8 cellular contexts compared by ENCODE assay signal in genomic region chr13:110615005-110615321, GRCh38. TPM values are rescaled to one million over a fixed set of nuclear protein-coding genes. Genes with fewer than 3 reads are reported as not detected.
DNase-seq lines count a peak whose midpoint lies in the region; ATAC-seq and TF ChIP-seq lines count a peak whose summit lies in the region.

No MANE protein-coding gene starts in this region.

- peak overlapping the region in 1 of 3 experiments; percentile 93; a peak in 2 of 7 replicates for H3K27ac Mint-ChIP-seq in H9
- peak overlapping the region; percentile 88 for H3K27ac Mint-ChIP-seq in activated CD4-positive, alpha-beta memory T cell treated with anti-CD3 and anti-CD28 coated beads for 36 hours

- no peak overlapping the region for H2AK5ac ChIP-seq in H9 (ENCODE audit: insufficient read length, low read length)

- no peak overlapping the region for H2BK120ac ChIP-seq in H9 (ENCODE audit: low read depth, low read length, poor library complexity, severe bottlenecking)

- no peak overlapping the region for H3K9ac ChIP-seq in H9 (ENCODE audit: extremely low read depth, insufficient read length, low read length)
- peak overlapping the region; percentile 65 to 95 (median 94) for H3K9ac ChIP-seq in skeletal muscle tissue (ENCODE audit: low read depth in 1 of 3, low read length in 3 of 3)

- no peak for TF ChIP-seq CTCF in H9 (conservative IDR thresholded peaks at IDR 0.05)
- no peak for TF ChIP-seq CTCF in left ventricle myocardium inferior (IDR thresholded peaks at IDR 0.05; ENCODE audit: borderline replicate concordance)

- peaks cover 2% of the 10 kb centered on the region for H4K20me1 ChIP-seq in H9 (ENCODE audit: control insufficient read depth, insufficient read depth, insufficient read length)

- H2BK20ac ChIP-seq in H9 (ENCODE audit: low read depth, low read length, poor library complexity, severe bottlenecking), result no peak overlapping the region

- peak overlapping the region; percentile 50 for H3K18ac ChIP-seq in H9 (ENCODE audit: insufficient read length, low read depth, low read length)

- H3K79me1 ChIP-seq in H9 (ENCODE audit: insufficient read depth, low read depth, low read length, poor library complexity, severe bottlenecking), result no peaks in the 10 kb centered on the region

- H3K56ac ChIP-seq in H9 (ENCODE audit: insufficient read length, low read depth, low read length), result no peak overlapping the region

- DNase-seq in H9 (no peak), left ventricle myocardium inferior (no peak), ecto neural progenitor cell (ENCODE audit: low spot score) (no peak), hepatic stellate cell (ENCODE audit: low spot score) (no peak)
- no peak for DNase-seq in activated CD4-positive, alpha-beta memory T cell treated with anti-CD3 and anti-CD28 coated beads for 36 hours
- no peak for DNase-seq in stimulated activated CD4-positive, alpha-beta T cell treated with anti-CD3 and anti-CD28 coated beads, Interleukin-1b, Interleukin-23, amount 100 ng/mL, for 48 hours

- H3K4me2 ChIP-seq in H9 (ENCODE audit: insufficient read depth, insufficient read length, low read length), result peak overlapping the region; percentile 3

- no peak overlapping the region for H2AFZ ChIP-seq in H9 (ENCODE audit: low read length)

- H3K27ac ChIP-seq in H9 (ENCODE audit: insufficient read length, low read depth, low read length) (no peak overlapping the region), left ventricle myocardium inferior (replicated peaks) (peak overlapping the region; percentile 97), skeletal muscle tissue (ENCODE audit: low read depth, low read length) (peak overlapping the region; percentile 88)

- peak overlapping the region; percentile 86 to 91 for H3K4me3 Mint-ChIP-seq in H9
- H3K4me3 Mint-ChIP-seq in activated CD4-positive, alpha-beta memory T cell treated with anti-CD3 and anti-CD28 coated beads for 36 hours, result peak overlapping the region; percentile 94

- peaks cover 7 to 12% of the 10 kb centered on the region in 2 experiments; a peak in 3 of 5 replicates for H3K9me3 Mint-ChIP-seq in H9
- H3K9me3 Mint-ChIP-seq in activated CD4-positive, alpha-beta memory T cell treated with anti-CD3 and anti-CD28 coated beads for 36 hours, result peaks cover 4% of the 10 kb centered on the region

- H3K79me2 ChIP-seq in H9 (ENCODE audit: insufficient read depth, low read length), result peaks cover 21% of the 10 kb centered on the region; the same call in 1 of the 2 replicates

- no peak overlapping the region for H3K23ac ChIP-seq in H9 (ENCODE audit: insufficient read length, low read depth, low read length)

- H3K4me1 Mint-ChIP-seq in H9, result peaks cover 41 to 46% of the 10 kb centered on the region in 2 experiments
- peaks cover 44% of the 10 kb centered on the region for H3K4me1 Mint-ChIP-seq in activated CD4-positive, alpha-beta memory T cell treated with anti-CD3 and anti-CD28 coated beads for 36 hours (ENCODE audit: low read depth)

- no peak overlapping the region for H2BK5ac ChIP-seq in H9 (ENCODE audit: insufficient read length, low read length)

- H4K91ac ChIP-seq in H9 (ENCODE audit: insufficient read length, low read depth, low read length), result no peak overlapping the region

- WGBS in H9 (ENCODE audit: extremely low coverage, insufficient read length, low lambda C conversion rate), result no CpG with 5 or more reads among the region's 11 CpGs

- intact Hi-C loops in activated CD4-positive, alpha-beta memory T cell treated with anti-CD3 and anti-CD28 coated beads for 36 hours (cut with micrococcal nuclease), result loop anchor here (1.0 to 10.0 kb wide), 5 partner anchors 53 to 828 kb away; partner anchors contain the start of genes IRS2 and RAB20
- intact Hi-C loops in left ventricle myocardium inferior (cut with micrococcal nuclease), result no loop called here

- no peak overlapping the region for H3T11ph ChIP-seq in H9 (ENCODE audit: low read length)

- no peak for ATAC-seq in HG03196 (IDR thresholded peaks at IDR 0.05; ENCODE audit: unreplicated experiment)

- H3K36me3 ChIP-seq in left ventricle myocardium inferior (no peaks in the 10 kb centered on the region), skeletal muscle tissue (ENCODE audit: control insufficient read depth in 3 of 3, insufficient read depth in 3 of 3, low read length in 3 of 3) (peaks cover 0 to 4% (median 0%) of the 10 kb centered on the region in 3 donors)

- no peak overlapping the region for H3K4ac ChIP-seq in H9 (ENCODE audit: low read depth, low read length)

- H3K14ac ChIP-seq in H9 (ENCODE audit: insufficient read depth, low read length), result no peak overlapping the region

- no peak overlapping the region for H4K5ac ChIP-seq in H9 (ENCODE audit: insufficient read length, low read depth, low read length)

- peaks cover 6% of the 10 kb centered on the region for H3K23me2 ChIP-seq in H9 (ENCODE audit: insufficient read length, low read depth, low read length, poor library complexity, severe bottlenecking)

- H3K27me3 Mint-ChIP-seq in H9 (ENCODE audit: low read depth), result peaks cover 43% of the 10 kb centered on the region
- H3K27me3 Mint-ChIP-seq in activated CD4-positive, alpha-beta memory T cell treated with anti-CD3 and anti-CD28 coated beads for 36 hours, result no peaks in the 10 kb centered on the region

- POLR2A ChIA-PET in activated CD4-positive, alpha-beta memory T cell treated with anti-CD3 and anti-CD28 coated beads for 36 hours (lab: Charles Lee), result interaction anchor here (1.3 to 1.7 kb wide), 4 partner anchors 98 to 300 kb away, joined by 4 to 9 read pairs (median 6); partner anchors contain the start of gene ANKRD10

- H3K4me1 ChIP-seq in H9 (ENCODE audit: insufficient read depth, low read length) (no peaks in the 10 kb centered on the region), left ventricle myocardium inferior (peaks cover 46% of the 10 kb centered on the region), skeletal muscle tissue (ENCODE audit: control insufficient read depth in 3 of 3, insufficient read depth in 3 of 3, low read length in 3 of 3) (peaks cover 28 to 34% (median 28%) of the 10 kb centered on the region in 3 donors)

- H2BK12ac ChIP-seq in H9 (ENCODE audit: insufficient read length, low read depth, low read length), result no peak overlapping the region

- H3K27me3 ChIP-seq in H9 (ENCODE audit: insufficient read depth, low read length) (no peaks in the 10 kb centered on the region), left ventricle myocardium inferior (ENCODE audit: low read depth) (peaks cover 6% of the 10 kb centered on the region), skeletal muscle tissue (ENCODE audit: control insufficient read depth in 3 of 3, insufficient read depth in 3 of 3, low read length in 3 of 3) (peaks cover 5 to 18% (median 14%) of the 10 kb centered on the region in 3 donors)

- peaks cover 0 to 2% (median 2%) of the 10 kb centered on the region in 3 experiments; a peak in 3 of 7 replicates for H3K36me3 Mint-ChIP-seq in H9 (ENCODE audit: insufficient read depth in 1 of 3, low read depth in 3 of 3)
- peaks cover 2% of the 10 kb centered on the region for H3K36me3 Mint-ChIP-seq in activated CD4-positive, alpha-beta memory T cell treated with anti-CD3 and anti-CD28 coated beads for 36 hours

- no peaks in the 10 kb centered on the region for H3K9me3 ChIP-seq in H9 (ENCODE audit: control insufficient read depth, low read depth, low read length)
- H3K9me3 ChIP-seq in left ventricle myocardium inferior (replicated peaks), result no peaks in the 10 kb centered on the region
- peaks cover 0 to 3% (median 0%) of the 10 kb centered on the region in 3 donors for H3K9me3 ChIP-seq in skeletal muscle tissue (ENCODE audit: control insufficient read depth in 3 of 3, low read length in 3 of 3)

- peak overlapping the region; percentile 97 for H3K4me3 ChIP-seq in left ventricle myocardium inferior
- peak overlapping the region; percentile 85 to 95 (median 89) for H3K4me3 ChIP-seq in skeletal muscle tissue (ENCODE audit: low read length in 3 of 3)

- H4K8ac ChIP-seq in H9 (replicated peaks; ENCODE audit: insufficient read length, low read depth, low read length), result no peak overlapping the region

- CTCF ChIA-PET in activated CD4-positive, alpha-beta memory T cell treated with anti-CD3 and anti-CD28 coated beads for 36 hours (lab: Charles Lee), result interaction anchor here (1.2 kb wide), 2 partner anchors 21 to 159 kb away, joined by 5 to 6 read pairs; no protein-coding TSS in a partner anchor

- H2BK15ac ChIP-seq in H9 (ENCODE audit: low read depth, low read length), result no peak overlapping the region

RNA-seq across cellular contexts. Expression of gene NAXD, which starts 0.4 kb away (rescaled TPM):
- total RNA-seq in H9 (2021) (24.8 and 25.5 TPM in 2 replicates), left ventricle myocardium inferior (28.0 TPM), skeletal muscle tissue (13.0 TPM)
- 10 to 100 TPM; 22.6 to 22.9 TPM for total RNA-seq in activated CD4-positive, alpha-beta memory T cell treated with anti-CD3 and anti-CD28 coated beads for 36 hours

RNA-seq across cellular contexts. Expression of gene RAB20, which starts 53.4 kb away (rescaled TPM):
- total RNA-seq in H9 (2021) (11.4 and 12.3 TPM in 2 replicates), left ventricle myocardium inferior (13.8 TPM), skeletal muscle tissue (7.3 TPM)
- total RNA-seq in activated CD4-positive, alpha-beta memory T cell treated with anti-CD3 and anti-CD28 coated beads for 36 hours, result 1 to 10 TPM; 1.4 to 2.1 TPM
